In the genomic region with DNA sequence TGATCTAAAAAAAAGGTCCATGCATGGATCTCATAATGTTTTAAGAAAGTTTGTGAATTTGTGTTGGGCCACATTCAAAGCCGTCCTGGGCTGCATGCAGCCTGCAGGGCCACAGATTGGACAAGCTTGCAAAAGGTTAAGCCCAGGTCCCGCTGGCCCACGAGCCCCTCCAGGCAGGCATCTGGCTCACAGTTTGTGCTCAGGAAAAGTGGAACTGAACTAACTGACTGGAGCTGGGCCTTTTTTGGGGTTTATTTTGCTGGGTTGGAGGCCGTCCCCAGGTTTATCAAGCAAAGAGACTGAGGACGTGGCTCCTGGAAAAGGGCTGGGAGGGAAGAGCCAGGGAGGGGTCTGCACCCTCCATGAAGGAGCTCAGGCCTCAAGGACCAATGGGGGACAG, we compare ENCODE assay signal across 16 cellular contexts. TPM values are rescaled to one million over a fixed set of nuclear protein-coding genes. Genes with fewer than 3 reads are reported as not detected.
"Had no signal": no experiment of that assay in that cellular context is flagged by ENCODE, and none has a peak within 500 bp of the region (broad histone marks: within the 10 kb centered on the region; RNA-seq: fewer than 3 reads in every experiment).

No MANE protein-coding gene starts in this region.

- H3K9me3 Mint-ChIP-seq: activated T-cell treated with anti-CD3 and anti-CD28 coated beads, Interleukin-2, amount 50 U/mL, for 4 hours; stimulated activated naive CD8-positive, alpha-beta T cell treated with anti-CD3 and anti-CD28 coated beads, Interleukin-15, Interleukin-2, amounts not matched to agents 100 ng/mL and 50 ng/mL, for 24 hours had no signal

- DNase-seq: activated CD4-positive, alpha-beta T cell treated with anti-CD3 and anti-CD28 coated beads for 48 hours; activated T-cell treated with anti-CD3 and anti-CD28 coated beads, Interleukin-2, amount 50 U/mL, for 4 hours; cortex of kidney; effector CD8-positive, alpha-beta T cell; heart right ventricle; ovary; stimulated activated CD4-positive, alpha-beta T cell treated with anti-CD3 and anti-CD28 coated beads, Interleukin-4, amount 100 ng/mL, for 1 hour; stimulated activated CD8-positive, alpha-beta memory T cell treated with anti-CD3 and anti-CD28 coated beads, Interleukin-4, amount 100 ng/mL, for 48 hours had no signal

- H3K27me3 Mint-ChIP-seq: stimulated activated naive CD8-positive, alpha-beta T cell treated with anti-CD3 and anti-CD28 coated beads, Interleukin-15, Interleukin-2, amounts not matched to agents 100 ng/mL and 50 ng/mL, for 24 hours had no signal

- H3K4me3 ChIP-seq: adrenal gland, gastrocnemius medialis, heart right ventricle, ovary, thoracic aorta had no signal

- H3K9me3 ChIP-seq: adrenal gland, gastrocnemius medialis, heart right ventricle, ovary, thoracic aorta had no signal

- H3K36me3 ChIP-seq: adrenal gland, ovary, thoracic aorta had no signal

- H3K4me3 Mint-ChIP-seq: activated T-cell treated with anti-CD3 and anti-CD28 coated beads, Interleukin-2, amount 50 U/mL, for 4 hours; stimulated activated naive CD8-positive, alpha-beta T cell treated with anti-CD3 and anti-CD28 coated beads, Interleukin-15, Interleukin-2, amounts not matched to agents 100 ng/mL and 50 ng/mL, for 24 hours had no signal

- H3K27ac ChIP-seq: adrenal gland, epithelial cell of prostate, gastrocnemius medialis, heart right ventricle, ovary, thoracic aorta had no signal

- H3K4me1 ChIP-seq: adrenal gland, gastrocnemius medialis had no signal

- H3K27me3 ChIP-seq: adrenal gland, gastrocnemius medialis, heart right ventricle, ovary had no signal

- ATAC-seq: activated T-cell treated with anti-CD3 and anti-CD28 coated beads, Interleukin-2, amount 50 U/mL, for 4 hours; gastrocnemius medialis; left lobe of liver had no signal

RNA-seq across cellular contexts. Expression of a gene that starts 58.6 kb away (rescaled TPM):
- total RNA-seq: activated T-cell treated with anti-CD3 and anti-CD28 coated beads, Interleukin-2, amount 50 U/mL, for 4 hours; cardiac septum; left lobe of liver had no signal
- polyA plus RNA-seq: neural cell had no signal
